ENCODE assay signal across 1 cellular context in the genomic region with DNA sequence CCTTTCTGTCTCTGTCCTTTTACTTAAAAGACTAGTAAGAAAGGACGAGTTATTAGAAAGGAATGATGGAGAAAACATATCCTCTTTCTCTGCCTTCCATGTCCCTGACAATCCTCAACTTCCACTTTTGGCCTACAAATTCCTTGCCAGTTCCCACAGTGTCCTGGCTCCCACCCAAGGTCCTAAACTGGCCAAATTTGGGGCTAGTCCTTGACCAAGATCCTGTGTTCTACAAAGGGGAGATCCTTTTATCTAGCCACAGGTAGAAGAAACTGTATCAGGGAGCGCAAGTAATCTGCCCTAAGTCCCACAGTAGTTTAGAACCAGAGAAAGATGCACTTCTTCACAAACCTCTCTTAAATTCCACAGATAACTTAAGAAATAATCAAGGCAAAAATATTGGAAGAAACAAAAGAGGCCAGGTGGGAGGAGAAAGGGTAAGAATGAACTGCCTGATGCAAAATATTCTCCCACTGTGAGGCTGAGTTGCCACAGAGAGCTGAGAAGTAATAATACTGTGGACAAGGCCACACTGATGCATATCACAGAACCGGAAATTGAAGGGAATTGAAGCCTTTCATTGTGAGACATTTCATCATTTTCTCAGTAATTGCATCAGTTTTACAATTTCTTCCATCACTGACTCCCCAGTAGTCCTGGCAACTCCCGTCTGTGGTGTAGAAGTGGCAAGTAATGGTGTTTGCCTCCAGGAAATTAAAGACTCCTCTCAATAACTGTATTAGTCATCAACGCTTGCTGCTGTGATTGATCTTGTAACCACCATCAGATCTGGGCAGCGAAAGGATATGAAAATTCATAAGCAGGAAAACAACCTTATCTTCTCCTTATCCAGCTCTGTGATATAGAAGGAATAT.
TF ChIP-seq lines count a peak whose summit lies in the region.

No MANE protein-coding gene starts in this region.

TF ChIP-seq in K562, 482 proteins besides CTCF, POLR2A, EP300 and RAD21 (continued from another document and continues in another):
- TF ChIP-seq SMAD3 (CRISPR knock-in tag; conservative IDR thresholded peaks at IDR 0.05) (no peak; the same call in 1 of the 2 replicates), ZFP36 (IDR thresholded peaks at IDR 0.05; ENCODE audit: low read depth, low read length, partially characterized antibody) (no peak), SMARCE1 (IDR thresholded peaks at IDR 0.05) (no peak), ELF2 (CRISPR knock-in tag; IDR thresholded peaks at IDR 0.05) (no peak), ZNF263 (CRISPR knock-in tag; IDR thresholded peaks at IDR 0.05; ENCODE audit: borderline replicate concordance) (no peak), MIER1 (IDR thresholded peaks at IDR 0.05; ENCODE audit: low read depth) (no peak), U2AF1 (optimal IDR thresholded peaks at IDR 0.05; ENCODE audit: low read depth, low read length) (no peak), HMG20B (CRISPR knock-in tag; IDR thresholded peaks at IDR 0.05) (no peak), PHF8 (IDR thresholded peaks at IDR 0.05; ENCODE audit: borderline replicate concordance, low read length) (no peak), PHB2 (IDR thresholded peaks at IDR 0.05; ENCODE audit: low read depth) (no peak), GATA2 (CRISPR knock-in tag; IDR thresholded peaks at IDR 0.05) (no peak), SMAD4 (CRISPR knock-in tag; conservative IDR thresholded peaks at IDR 0.05) (peak; percentile 85; the same call in 1 of the 2 replicates), SUPT5H (IDR thresholded peaks at IDR 0.05) (no peak), FOSL1 (tag; conservative IDR thresholded peaks at IDR 0.05) (peak; percentile 86), WHSC1 (IDR thresholded peaks at IDR 0.05; ENCODE audit: low read length) (no peak), CBX3 (IDR thresholded peaks at IDR 0.05; ENCODE audit: borderline replicate concordance in 1 of 2, low read length in 2 of 2) (no peak), ZNF140 (CRISPR knock-in tag; IDR thresholded peaks at IDR 0.05) (no peak), MEIS2 (IDR thresholded peaks at IDR 0.05; ENCODE audit: partially characterized antibody) (peak; percentile 55), NCOR1 (IDR thresholded peaks at IDR 0.05) (no peak), ZNF232 (CRISPR knock-in tag; IDR thresholded peaks at IDR 0.05) (no peak), ZNF589 (CRISPR knock-in tag; IDR thresholded peaks at IDR 0.05; ENCODE audit: low read depth) (peak; percentile 91), CCNT2 (IDR thresholded peaks at IDR 0.05; ENCODE audit: borderline replicate concordance, extremely low read depth, insufficient read length, low read depth, low read length) (peak; percentile 38), ZFP1 (CRISPR knock-in tag; IDR thresholded peaks at IDR 0.05) (no peak), BHLHE40 (IDR thresholded peaks at IDR 0.05; ENCODE audit: low read length) (no peak), SMARCA4 (IDR thresholded peaks at IDR 0.05) (peak; percentile 84; the same call in 1 of the 2 replicates), ZNF75A (CRISPR knock-in tag; IDR thresholded peaks at IDR 0.05) (peak; percentile 21; the same call in 1 of the 2 replicates), STAG1 (CRISPR knock-in tag; IDR thresholded peaks at IDR 0.05; ENCODE audit: borderline replicate concordance) (no peak), ZSCAN32 (CRISPR knock-in tag; IDR thresholded peaks at IDR 0.05) (peak; percentile 98)
- TF ChIP-seq, protein P1, sequence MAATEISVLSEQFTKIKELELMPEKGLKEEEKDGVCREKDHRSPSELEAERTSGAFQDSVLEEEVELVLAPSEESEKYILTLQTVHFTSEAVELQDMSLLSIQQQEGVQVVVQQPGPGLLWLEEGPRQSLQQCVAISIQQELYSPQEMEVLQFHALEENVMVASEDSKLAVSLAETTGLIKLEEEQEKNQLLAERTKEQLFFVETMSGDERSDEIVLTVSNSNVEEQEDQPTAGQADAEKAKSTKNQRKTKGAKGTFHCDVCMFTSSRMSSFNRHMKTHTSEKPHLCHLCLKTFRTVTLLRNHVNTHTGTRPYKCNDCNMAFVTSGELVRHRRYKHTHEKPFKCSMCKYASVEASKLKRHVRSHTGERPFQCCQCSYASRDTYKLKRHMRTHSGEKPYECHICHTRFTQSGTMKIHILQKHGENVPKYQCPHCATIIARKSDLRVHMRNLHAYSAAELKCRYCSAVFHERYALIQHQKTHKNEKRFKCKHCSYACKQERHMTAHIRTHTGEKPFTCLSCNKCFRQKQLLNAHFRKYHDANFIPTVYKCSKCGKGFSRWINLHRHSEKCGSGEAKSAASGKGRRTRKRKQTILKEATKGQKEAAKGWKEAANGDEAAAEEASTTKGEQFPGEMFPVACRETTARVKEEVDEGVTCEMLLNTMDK (IDR thresholded peaks at IDR 0.05; ENCODE audit: borderline replicate concordance, insufficient read depth, low read depth, low read length, poor library complexity, severe bottlenecking), result no peak
- TF ChIP-seq, protein P2, sequence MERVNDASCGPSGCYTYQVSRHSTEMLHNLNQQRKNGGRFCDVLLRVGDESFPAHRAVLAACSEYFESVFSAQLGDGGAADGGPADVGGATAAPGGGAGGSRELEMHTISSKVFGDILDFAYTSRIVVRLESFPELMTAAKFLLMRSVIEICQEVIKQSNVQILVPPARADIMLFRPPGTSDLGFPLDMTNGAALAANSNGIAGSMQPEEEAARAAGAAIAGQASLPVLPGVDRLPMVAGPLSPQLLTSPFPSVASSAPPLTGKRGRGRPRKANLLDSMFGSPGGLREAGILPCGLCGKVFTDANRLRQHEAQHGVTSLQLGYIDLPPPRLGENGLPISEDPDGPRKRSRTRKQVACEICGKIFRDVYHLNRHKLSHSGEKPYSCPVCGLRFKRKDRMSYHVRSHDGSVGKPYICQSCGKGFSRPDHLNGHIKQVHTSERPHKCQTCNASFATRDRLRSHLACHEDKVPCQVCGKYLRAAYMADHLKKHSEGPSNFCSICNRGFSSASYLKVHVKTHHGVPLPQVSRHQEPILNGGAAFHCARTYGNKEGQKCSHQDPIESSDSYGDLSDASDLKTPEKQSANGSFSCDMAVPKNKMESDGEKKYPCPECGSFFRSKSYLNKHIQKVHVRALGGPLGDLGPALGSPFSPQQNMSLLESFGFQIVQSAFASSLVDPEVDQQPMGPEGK (CRISPR knock-in tag; IDR thresholded peaks at IDR 0.05; ENCODE audit: borderline replicate concordance), result no peak
- TF ChIP-seq, protein P3, sequence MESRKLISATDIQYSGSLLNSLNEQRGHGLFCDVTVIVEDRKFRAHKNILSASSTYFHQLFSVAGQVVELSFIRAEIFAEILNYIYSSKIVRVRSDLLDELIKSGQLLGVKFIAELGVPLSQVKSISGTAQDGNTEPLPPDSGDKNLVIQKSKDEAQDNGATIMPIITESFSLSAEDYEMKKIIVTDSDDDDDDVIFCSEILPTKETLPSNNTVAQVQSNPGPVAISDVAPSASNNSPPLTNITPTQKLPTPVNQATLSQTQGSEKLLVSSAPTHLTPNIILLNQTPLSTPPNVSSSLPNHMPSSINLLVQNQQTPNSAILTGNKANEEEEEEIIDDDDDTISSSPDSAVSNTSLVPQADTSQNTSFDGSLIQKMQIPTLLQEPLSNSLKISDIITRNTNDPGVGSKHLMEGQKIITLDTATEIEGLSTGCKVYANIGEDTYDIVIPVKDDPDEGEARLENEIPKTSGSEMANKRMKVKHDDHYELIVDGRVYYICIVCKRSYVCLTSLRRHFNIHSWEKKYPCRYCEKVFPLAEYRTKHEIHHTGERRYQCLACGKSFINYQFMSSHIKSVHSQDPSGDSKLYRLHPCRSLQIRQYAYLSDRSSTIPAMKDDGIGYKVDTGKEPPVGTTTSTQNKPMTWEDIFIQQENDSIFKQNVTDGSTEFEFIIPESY (CRISPR knock-in tag; IDR thresholded peaks at IDR 0.05), result no peak
- TF ChIP-seq, protein P4, sequence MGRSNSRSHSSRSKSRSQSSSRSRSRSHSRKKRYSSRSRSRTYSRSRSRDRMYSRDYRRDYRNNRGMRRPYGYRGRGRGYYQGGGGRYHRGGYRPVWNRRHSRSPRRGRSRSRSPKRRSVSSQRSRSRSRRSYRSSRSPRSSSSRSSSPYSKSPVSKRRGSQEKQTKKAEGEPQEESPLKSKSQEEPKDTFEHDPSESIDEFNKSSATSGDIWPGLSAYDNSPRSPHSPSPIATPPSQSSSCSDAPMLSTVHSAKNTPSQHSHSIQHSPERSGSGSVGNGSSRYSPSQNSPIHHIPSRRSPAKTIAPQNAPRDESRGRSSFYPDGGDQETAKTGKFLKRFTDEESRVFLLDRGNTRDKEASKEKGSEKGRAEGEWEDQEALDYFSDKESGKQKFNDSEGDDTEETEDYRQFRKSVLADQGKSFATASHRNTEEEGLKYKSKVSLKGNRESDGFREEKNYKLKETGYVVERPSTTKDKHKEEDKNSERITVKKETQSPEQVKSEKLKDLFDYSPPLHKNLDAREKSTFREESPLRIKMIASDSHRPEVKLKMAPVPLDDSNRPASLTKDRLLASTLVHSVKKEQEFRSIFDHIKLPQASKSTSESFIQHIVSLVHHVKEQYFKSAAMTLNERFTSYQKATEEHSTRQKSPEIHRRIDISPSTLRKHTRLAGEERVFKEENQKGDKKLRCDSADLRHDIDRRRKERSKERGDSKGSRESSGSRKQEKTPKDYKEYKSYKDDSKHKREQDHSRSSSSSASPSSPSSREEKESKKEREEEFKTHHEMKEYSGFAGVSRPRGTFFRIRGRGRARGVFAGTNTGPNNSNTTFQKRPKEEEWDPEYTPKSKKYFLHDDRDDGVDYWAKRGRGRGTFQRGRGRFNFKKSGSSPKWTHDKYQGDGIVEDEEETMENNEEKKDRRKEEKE (IDR thresholded peaks at IDR 0.05; ENCODE audit: borderline replicate concordance in 1 of 2, control insufficient read depth in 1 of 2, low read depth in 2 of 2, low read length in 1 of 2), result no peak
- TF ChIP-seq, protein P5, sequence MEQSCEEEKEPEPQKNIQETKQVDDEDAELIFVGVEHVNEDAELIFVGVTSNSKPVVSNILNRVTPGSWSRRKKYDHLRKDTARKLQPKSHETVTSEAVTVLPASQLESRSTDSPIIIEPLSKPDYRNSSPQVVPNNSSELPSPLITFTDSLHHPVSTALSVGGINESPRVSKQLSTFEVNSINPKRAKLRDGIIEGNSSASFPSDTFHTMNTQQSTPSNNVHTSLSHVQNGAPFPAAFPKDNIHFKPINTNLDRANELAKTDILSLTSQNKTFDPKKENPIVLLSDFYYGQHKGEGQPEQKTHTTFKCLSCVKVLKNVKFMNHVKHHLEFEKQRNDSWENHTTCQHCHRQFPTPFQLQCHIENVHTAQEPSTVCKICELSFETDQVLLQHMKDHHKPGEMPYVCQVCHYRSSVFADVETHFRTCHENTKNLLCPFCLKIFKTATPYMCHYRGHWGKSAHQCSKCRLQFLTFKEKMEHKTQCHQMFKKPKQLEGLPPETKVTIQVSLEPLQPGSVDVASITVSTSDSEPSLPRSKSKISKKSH (CRISPR knock-in tag; IDR thresholded peaks at IDR 0.05), result no peak
- TF ChIP-seq, protein P6, sequence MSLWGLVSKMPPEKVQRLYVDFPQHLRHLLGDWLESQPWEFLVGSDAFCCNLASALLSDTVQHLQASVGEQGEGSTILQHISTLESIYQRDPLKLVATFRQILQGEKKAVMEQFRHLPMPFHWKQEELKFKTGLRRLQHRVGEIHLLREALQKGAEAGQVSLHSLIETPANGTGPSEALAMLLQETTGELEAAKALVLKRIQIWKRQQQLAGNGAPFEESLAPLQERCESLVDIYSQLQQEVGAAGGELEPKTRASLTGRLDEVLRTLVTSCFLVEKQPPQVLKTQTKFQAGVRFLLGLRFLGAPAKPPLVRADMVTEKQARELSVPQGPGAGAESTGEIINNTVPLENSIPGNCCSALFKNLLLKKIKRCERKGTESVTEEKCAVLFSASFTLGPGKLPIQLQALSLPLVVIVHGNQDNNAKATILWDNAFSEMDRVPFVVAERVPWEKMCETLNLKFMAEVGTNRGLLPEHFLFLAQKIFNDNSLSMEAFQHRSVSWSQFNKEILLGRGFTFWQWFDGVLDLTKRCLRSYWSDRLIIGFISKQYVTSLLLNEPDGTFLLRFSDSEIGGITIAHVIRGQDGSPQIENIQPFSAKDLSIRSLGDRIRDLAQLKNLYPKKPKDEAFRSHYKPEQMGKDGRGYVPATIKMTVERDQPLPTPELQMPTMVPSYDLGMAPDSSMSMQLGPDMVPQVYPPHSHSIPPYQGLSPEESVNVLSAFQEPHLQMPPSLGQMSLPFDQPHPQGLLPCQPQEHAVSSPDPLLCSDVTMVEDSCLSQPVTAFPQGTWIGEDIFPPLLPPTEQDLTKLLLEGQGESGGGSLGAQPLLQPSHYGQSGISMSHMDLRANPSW (CRISPR knock-in tag; IDR thresholded peaks at IDR 0.05), result no peak
- TF ChIP-seq, protein P7, sequence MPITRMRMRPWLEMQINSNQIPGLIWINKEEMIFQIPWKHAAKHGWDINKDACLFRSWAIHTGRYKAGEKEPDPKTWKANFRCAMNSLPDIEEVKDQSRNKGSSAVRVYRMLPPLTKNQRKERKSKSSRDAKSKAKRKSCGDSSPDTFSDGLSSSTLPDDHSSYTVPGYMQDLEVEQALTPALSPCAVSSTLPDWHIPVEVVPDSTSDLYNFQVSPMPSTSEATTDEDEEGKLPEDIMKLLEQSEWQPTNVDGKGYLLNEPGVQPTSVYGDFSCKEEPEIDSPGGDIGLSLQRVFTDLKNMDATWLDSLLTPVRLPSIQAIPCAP (CRISPR knock-in tag; IDR thresholded peaks at IDR 0.05; ENCODE audit: borderline replicate concordance), result no peak
- TF ChIP-seq, protein P8, sequence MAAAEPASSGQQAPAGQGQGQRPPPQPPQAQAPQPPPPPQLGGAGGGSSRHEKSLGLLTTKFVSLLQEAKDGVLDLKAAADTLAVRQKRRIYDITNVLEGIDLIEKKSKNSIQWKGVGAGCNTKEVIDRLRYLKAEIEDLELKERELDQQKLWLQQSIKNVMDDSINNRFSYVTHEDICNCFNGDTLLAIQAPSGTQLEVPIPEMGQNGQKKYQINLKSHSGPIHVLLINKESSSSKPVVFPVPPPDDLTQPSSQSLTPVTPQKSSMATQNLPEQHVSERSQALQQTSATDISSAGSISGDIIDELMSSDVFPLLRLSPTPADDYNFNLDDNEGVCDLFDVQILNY (CRISPR knock-in tag; IDR thresholded peaks at IDR 0.05), result no peak
- TF ChIP-seq, protein P9, sequence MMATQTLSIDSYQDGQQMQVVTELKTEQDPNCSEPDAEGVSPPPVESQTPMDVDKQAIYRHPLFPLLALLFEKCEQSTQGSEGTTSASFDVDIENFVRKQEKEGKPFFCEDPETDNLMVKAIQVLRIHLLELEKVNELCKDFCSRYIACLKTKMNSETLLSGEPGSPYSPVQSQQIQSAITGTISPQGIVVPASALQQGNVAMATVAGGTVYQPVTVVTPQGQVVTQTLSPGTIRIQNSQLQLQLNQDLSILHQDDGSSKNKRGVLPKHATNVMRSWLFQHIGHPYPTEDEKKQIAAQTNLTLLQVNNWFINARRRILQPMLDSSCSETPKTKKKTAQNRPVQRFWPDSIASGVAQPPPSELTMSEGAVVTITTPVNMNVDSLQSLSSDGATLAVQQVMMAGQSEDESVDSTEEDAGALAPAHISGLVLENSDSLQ (IDR thresholded peaks at IDR 0.05), result no peak
- TF ChIP-seq, protein P10, sequence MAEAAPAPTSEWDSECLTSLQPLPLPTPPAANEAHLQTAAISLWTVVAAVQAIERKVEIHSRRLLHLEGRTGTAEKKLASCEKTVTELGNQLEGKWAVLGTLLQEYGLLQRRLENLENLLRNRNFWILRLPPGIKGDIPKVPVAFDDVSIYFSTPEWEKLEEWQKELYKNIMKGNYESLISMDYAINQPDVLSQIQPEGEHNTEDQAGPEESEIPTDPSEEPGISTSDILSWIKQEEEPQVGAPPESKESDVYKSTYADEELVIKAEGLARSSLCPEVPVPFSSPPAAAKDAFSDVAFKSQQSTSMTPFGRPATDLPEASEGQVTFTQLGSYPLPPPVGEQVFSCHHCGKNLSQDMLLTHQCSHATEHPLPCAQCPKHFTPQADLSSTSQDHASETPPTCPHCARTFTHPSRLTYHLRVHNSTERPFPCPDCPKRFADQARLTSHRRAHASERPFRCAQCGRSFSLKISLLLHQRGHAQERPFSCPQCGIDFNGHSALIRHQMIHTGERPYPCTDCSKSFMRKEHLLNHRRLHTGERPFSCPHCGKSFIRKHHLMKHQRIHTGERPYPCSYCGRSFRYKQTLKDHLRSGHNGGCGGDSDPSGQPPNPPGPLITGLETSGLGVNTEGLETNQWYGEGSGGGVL (CRISPR knock-in tag; IDR thresholded peaks at IDR 0.05), result no peak
